In the genomic region with DNA sequence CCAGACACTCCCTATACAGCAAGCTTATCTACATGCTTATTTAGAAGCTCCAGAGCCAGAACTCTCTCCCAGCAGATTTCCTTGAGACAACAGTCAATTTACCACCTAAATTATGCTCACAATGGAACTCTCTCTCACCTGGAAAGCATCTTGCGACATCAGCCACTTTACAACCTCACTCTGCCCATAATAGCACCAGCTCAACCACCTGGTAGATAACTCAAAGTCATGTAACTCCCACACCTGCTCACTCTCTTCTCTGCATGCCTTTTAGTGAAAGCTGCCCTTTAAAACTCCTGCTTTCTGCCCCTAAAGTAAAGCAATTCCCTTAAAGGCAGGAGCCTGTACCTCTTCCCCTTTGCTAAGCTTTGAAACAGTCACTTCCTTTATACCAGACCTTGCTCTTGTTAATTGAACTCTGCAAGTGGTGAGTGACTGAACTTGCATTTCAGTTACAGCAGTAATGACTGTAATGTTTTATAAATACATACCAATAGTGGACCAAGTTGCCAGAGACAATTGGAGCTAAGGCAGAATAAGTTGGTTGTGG, we compare ENCODE assay signal across 8 cellular contexts.
DNase-seq lines count a peak whose midpoint lies in the region; ATAC-seq and TF ChIP-seq lines count a peak whose summit lies in the region.
"Not testable (repeated sequence)": the region's sequence is repeated elsewhere in the genome, so short reads cannot be mapped to it uniquely, and the experiment has no call there.

No MANE protein-coding gene starts in this region.

- TF ChIP-seq CTCF in GM23338 (conservative IDR thresholded peaks at IDR 0.05; ENCODE audit: low read depth in 2 of 2); hepatocyte (IDR thresholded peaks at IDR 0.05; ENCODE audit: poor library complexity); nephron progenitor cell (IDR thresholded peaks at IDR 0.05): not testable (repeated sequence)

- peak; percentile 53 for ATAC-seq in GM23338

- H3K4me1 ChIP-seq in GM23338 (ENCODE audit: insufficient read depth); hepatocyte (ENCODE audit: insufficient read depth): not testable (repeated sequence)

- not testable (repeated sequence) for TF ChIP-seq RAD21 in Ishikawa (IDR thresholded peaks at IDR 0.05; ENCODE audit: low read depth)

- not testable (repeated sequence) for H3K9me2 ChIP-seq in GM23338 (ENCODE audit: insufficient read depth); hepatocyte (replicated peaks; ENCODE audit: insufficient read depth)

- DNase-seq in GM23338 (ENCODE audit: low spot score) (peak; percentile 1), NCI-H2081 (lab: John Stamatoyannopoulos, UW) (peak; percentile 2 to 60), NCI-H2171 treated with DMSO at 0.1 percent for 48 hours (lab: John Stamatoyannopoulos, UW) (peak; percentile 17), NCI-H774 (lab: John Stamatoyannopoulos, UW) (peak; percentile 23), hepatocyte (ENCODE audit: low spot score) (peak; percentile 4), left kidney (ENCODE audit: low read depth, low spot score) (peak; percentile 0)
- not testable (repeated sequence) for DNase-seq in nephron progenitor cell

- not testable (repeated sequence) for H3K36me3 Mint-ChIP-seq in GM23338 (ENCODE audit: low read depth); nephron progenitor cell (ENCODE audit: low read depth)

- not testable (repeated sequence) for H3K4me3 ChIP-seq in GM23338, hepatocyte

- H4K20me1 ChIP-seq in GM23338 (replicated peaks; ENCODE audit: insufficient read depth); hepatocyte (ENCODE audit: insufficient read depth, poor library complexity, severe bottlenecking): not testable (repeated sequence)

- not testable (repeated sequence) for H3K27me3 Mint-ChIP-seq in GM23338 (ENCODE audit: insufficient read depth, low read depth, poor library complexity); nephron progenitor cell (ENCODE audit: low read depth, poor library complexity)

- TF ChIP-seq EP300 in Ishikawa (IDR thresholded peaks at IDR 0.05; ENCODE audit: borderline replicate concordance), result not testable (repeated sequence)

- 24% methylated on average over 1 of the region's 1 CpG for WGBS in hepatocyte (ENCODE audit: low lambda C conversion rate, missing lambda C conversion rate)

- H3K9me3 Mint-ChIP-seq in GM23338, nephron progenitor cell: not testable (repeated sequence)

- not testable (repeated sequence) for H3F3A ChIP-seq in GM23338 (replicated peaks; ENCODE audit: low read depth)

- H3K9me3 ChIP-seq in hepatocyte (ENCODE audit: low read depth), result not testable (repeated sequence)

- H3K27ac ChIP-seq in GM23338 (ENCODE audit: low read depth); hepatocyte: not testable (repeated sequence)

- H3K4me3 Mint-ChIP-seq in GM23338, nephron progenitor cell: not testable (repeated sequence)

- peaks cover 14% of the 10 kb centered on the region; the same call in 2 of the 3 replicates for H3K4me1 Mint-ChIP-seq in GM23338
- H3K4me1 Mint-ChIP-seq in nephron progenitor cell, result not testable (repeated sequence)

- peak overlapping the region; percentile 94 for H3K27ac Mint-ChIP-seq in GM23338
- peak overlapping the region; percentile 16 for H3K27ac Mint-ChIP-seq in nephron progenitor cell

- not testable (repeated sequence) for H3K4me2 ChIP-seq in GM23338, hepatocyte

- not testable (repeated sequence) for H3K36me3 ChIP-seq in GM23338 (ENCODE audit: insufficient read depth); hepatocyte (replicated peaks; ENCODE audit: insufficient read depth, low read depth)

- H3K79me2 ChIP-seq in GM23338 (replicated peaks; ENCODE audit: insufficient read depth); hepatocyte: not testable (repeated sequence)

- not testable (repeated sequence) for H3K27me3 ChIP-seq in GM23338 (ENCODE audit: insufficient read depth); hepatocyte

- not testable (repeated sequence) for H2AFZ ChIP-seq in GM23338, hepatocyte

TF ChIP-seq in Ishikawa, 13 proteins besides CTCF, POLR2A, EP300 and RAD21:
- TF ChIP-seq CEBPB (IDR thresholded peaks at IDR 0.05), result peak; percentile 21; the same call in 1 of the 2 replicates
